Comparison of ENCODE assay signal across 9 cellular contexts in genomic region chr1:241627453-241628329, GRCh38. TPM values are rescaled to one million over a fixed set of nuclear protein-coding genes. Genes with fewer than 3 reads are reported as not detected.
DNase-seq lines count a peak whose midpoint lies in the region; ATAC-seq and TF ChIP-seq lines count a peak whose summit lies in the region.
"Had no signal": no experiment of that assay in that cellular context is flagged by ENCODE, and none has a peak within 500 bp of the region (broad histone marks: within the 10 kb centered on the region; RNA-seq: fewer than 3 reads in every experiment).

No MANE protein-coding gene starts in this region.

- ATAC-seq in GM18861 (IDR thresholded peaks at IDR 0.05; ENCODE audit: unreplicated experiment) (peak; percentile 74), HG03025 (IDR thresholded peaks at IDR 0.05; ENCODE audit: low FRiP score, unreplicated experiment) (peak; percentile 50)
- peak; percentile 79 for ATAC-seq in stimulated activated naive CD8-positive, alpha-beta T cell treated with anti-CD3 and anti-CD28 coated beads, Interleukin-15, amount 100 ng/mL, for 72 hours

- CTCF ChIA-PET in Caco-2 (lab: Charles Lee), result interaction anchor here (1.2 kb wide), 1 partner anchor 17 kb away, joined by 9 read pairs; no protein-coding TSS in a partner anchor

- H3K27ac Mint-ChIP-seq in Caco-2 (ENCODE audit: unreplicated experiment), result no peak overlapping the region
- peak overlapping the region; percentile 95 for H3K27ac Mint-ChIP-seq in activated naive CD4-positive, alpha-beta T cell treated with anti-CD3 and anti-CD28 coated beads, Interleukin-2, amount 50 U/mL, for 24 hours
- H3K27ac Mint-ChIP-seq in stimulated activated naive CD8-positive, alpha-beta T cell treated with anti-CD3 and anti-CD28 coated beads, Interleukin-15, amount 100 ng/mL, for 72 hours, result peak overlapping the region; percentile 92

- H3K9me3 ChIP-seq in Caco-2, result no peaks in the 10 kb centered on the region

- peaks cover 23% of the 10 kb centered on the region for H3K36me3 Mint-ChIP-seq in Caco-2 (ENCODE audit: insufficient read depth, unreplicated experiment)
- H3K36me3 Mint-ChIP-seq in activated naive CD4-positive, alpha-beta T cell treated with anti-CD3 and anti-CD28 coated beads, Interleukin-2, amount 50 U/mL, for 24 hours, result no peaks in the 10 kb centered on the region

- DNase-seq in Caco-2 (peak in 1 of 2 experiments; percentile 45), NCI-H69 (lab: John Stamatoyannopoulos, UW) (peak; percentile 62), iPS-NIHi11 (ENCODE audit: low spot score) (peak; percentile 26), NCI-H187 (lab: John Stamatoyannopoulos, UW) (no peak)
- peak; percentile 29 to 39 for DNase-seq in stimulated activated naive CD8-positive, alpha-beta T cell treated with anti-CD3 and anti-CD28 coated beads, Interleukin-15, amount 100 ng/mL, for 72 hours

- H3K4me3 Mint-ChIP-seq in Caco-2 (ENCODE audit: unreplicated experiment), result no peak overlapping the region
- peak overlapping the region; percentile 64 for H3K4me3 Mint-ChIP-seq in activated naive CD4-positive, alpha-beta T cell treated with anti-CD3 and anti-CD28 coated beads, Interleukin-2, amount 50 U/mL, for 24 hours
- H3K4me3 Mint-ChIP-seq in stimulated activated naive CD8-positive, alpha-beta T cell treated with anti-CD3 and anti-CD28 coated beads, Interleukin-15, amount 100 ng/mL, for 72 hours, result peak overlapping the region; percentile 70 to 77

- H3K36me3 ChIP-seq in Caco-2 (ENCODE audit: control insufficient read depth, insufficient read depth, low read length), result no peaks in the 10 kb centered on the region

- peak; percentile 51 to 52 for TF ChIP-seq CTCF in Caco-2 (IDR thresholded peaks at IDR 0.05; ENCODE audit: insufficient read depth in 1 of 2, low read depth in 1 of 2, low read length in 1 of 2, severe bottlenecking in 1 of 2, unreplicated experiment in 1 of 2)

- H3K27me3 ChIP-seq in Caco-2 (replicated peaks; ENCODE audit: control insufficient read depth, insufficient read depth, low read length), result no peaks in the 10 kb centered on the region

- no peak overlapping the region for H3K4me3 ChIP-seq in Caco-2 (ENCODE audit: low read depth, low read length)

- H3K4me1 Mint-ChIP-seq in Caco-2 (ENCODE audit: low read depth, unreplicated experiment), result peaks cover 9% of the 10 kb centered on the region
- H3K4me1 Mint-ChIP-seq in activated naive CD4-positive, alpha-beta T cell treated with anti-CD3 and anti-CD28 coated beads, Interleukin-2, amount 50 U/mL, for 24 hours, result peaks cover 39% of the 10 kb centered on the region
- H3K4me1 Mint-ChIP-seq in stimulated activated naive CD8-positive, alpha-beta T cell treated with anti-CD3 and anti-CD28 coated beads, Interleukin-15, amount 100 ng/mL, for 72 hours, result peaks cover 21% of the 10 kb centered on the region

- no TSS peak for BruUV-seq in Caco-2 (replicated peaks; lab: Mats Ljungman, UMichigan)

- H3K27me3 Mint-ChIP-seq in Caco-2 (ENCODE audit: insufficient read depth, unreplicated experiment), result no peaks in the 10 kb centered on the region
- no peaks in the 10 kb centered on the region for H3K27me3 Mint-ChIP-seq in activated naive CD4-positive, alpha-beta T cell treated with anti-CD3 and anti-CD28 coated beads, Interleukin-2, amount 50 U/mL, for 24 hours
- no peaks in the 10 kb centered on the region for H3K27me3 Mint-ChIP-seq in stimulated activated naive CD8-positive, alpha-beta T cell treated with anti-CD3 and anti-CD28 coated beads, Interleukin-15, amount 100 ng/mL, for 72 hours

- POLR2A ChIA-PET in Caco-2 (lab: Charles Lee), result no interaction called here

- intact Hi-C loops in Caco-2 (cut with micrococcal nuclease; ENCODE audit: unreplicated experiment), result loop anchor here (1.0 kb wide), 2 partner anchors 16 to 96 kb away; no protein-coding TSS in a partner anchor

- no peaks in the 10 kb centered on the region for H3K9me3 Mint-ChIP-seq in Caco-2 (ENCODE audit: unreplicated experiment)
- H3K9me3 Mint-ChIP-seq in activated naive CD4-positive, alpha-beta T cell treated with anti-CD3 and anti-CD28 coated beads, Interleukin-2, amount 50 U/mL, for 24 hours, result no peaks in the 10 kb centered on the region
- H3K9me3 Mint-ChIP-seq in stimulated activated naive CD8-positive, alpha-beta T cell treated with anti-CD3 and anti-CD28 coated beads, Interleukin-15, amount 100 ng/mL, for 72 hours, result no peaks in the 10 kb centered on the region

- peaks cover 5% of the 10 kb centered on the region; the same call in 1 of the 2 replicates for H3K4me1 ChIP-seq in Caco-2

RNA-seq across cellular contexts. Expression of gene CHML, which starts 12.5 kb away (rescaled TPM):
- total RNA-seq in Caco-2 (2022), result 27.0 and 29.2 TPM in 2 replicates

RNA-seq across cellular contexts. Expression of gene OPN3, which starts 12.5 kb away (rescaled TPM):
- total RNA-seq in Caco-2 (2022), result 6.9 and 7.8 TPM in 2 replicates

RNA-seq across cellular contexts. Expression of gene WDR64, which starts 24.4 kb away (rescaled TPM):
- total RNA-seq in Caco-2 (2022), result not detected in 2 replicates
- total RNA-seq: subcutaneous adipose tissue had no signal

Comparison
In these comparisons a context has a peak if more than half of its experiments do, and no peak if none do; other contexts are left out.
1. DNase-seq: peak in NCI-H69 (single experiment), iPS-NIHi11 (single experiment) and stimulated activated naive CD8-positive, alpha-beta T cell treated with anti-CD3 and anti-CD28 coated beads, Interleukin-15, amount 100 ng/mL, for 72 hours (2 of 2); none in NCI-H187 (0 of 2).
2. Peak in every context shown above with its lines, with median percentiles within 50 percentile points of each other: ATAC-seq.